Comparison of ENCODE assay signal across 8 cellular contexts in genomic region chr1:25204797-25205441, GRCh38. TPM values are rescaled to one million over a fixed set of nuclear protein-coding genes. Genes with fewer than 3 reads are reported as not detected.
DNase-seq lines count a peak whose midpoint lies in the region; ATAC-seq and TF ChIP-seq lines count a peak whose summit lies in the region.

No MANE protein-coding gene starts in this region.

- H3K27ac Mint-ChIP-seq in stimulated activated memory B cell treated with anti-CD40 and anti-IgM and Interleukin-4, amounts not matched to agents 10 μg/mL and 1 μg/mL and 100 μg/mL, for 72 hours = no peak overlapping the region

- peak; percentile 62 for TF ChIP-seq CTCF in GM13977 (IDR thresholded peaks at IDR 0.05; ENCODE audit: extremely low read depth, insufficient read depth, missing control alignments)

- H3K4me3 ChIP-seq in adipocyte (ENCODE audit: low read length) = no peak overlapping the region

- H3K27me3 Mint-ChIP-seq in stimulated activated memory B cell treated with anti-CD40 and anti-IgM and Interleukin-4, amounts not matched to agents 10 μg/mL and 1 μg/mL and 100 μg/mL, for 72 hours = peaks cover 9% of the 10 kb centered on the region

- peak; percentile 54 to 62 for DNase-seq in AML-193 (lab: John Stamatoyannopoulos, UW)
- DNase-seq in GM13977 (ENCODE audit: low spot score) = peak; percentile 66
- peak; percentile 74 for DNase-seq in NCI-H2171 treated with DMSO at 0.1 percent for 48 hours (lab: John Stamatoyannopoulos, UW)
- peak; percentile 86 for DNase-seq in adipocyte (ENCODE audit: low read depth)
- no peak for DNase-seq in left cardiac atrium
- DNase-seq in sciatic nerve (ENCODE audit: low spot score) = peak; percentile 13

- H3K4me1 Mint-ChIP-seq in stimulated activated memory B cell treated with anti-CD40 and anti-IgM and Interleukin-4, amounts not matched to agents 10 μg/mL and 1 μg/mL and 100 μg/mL, for 72 hours = no peaks in the 10 kb centered on the region

- ATAC-seq in left cardiac atrium (peak; percentile 34 to 44), sciatic nerve (peak; percentile 64), HG03378 (IDR thresholded peaks at IDR 0.05; ENCODE audit: unreplicated experiment) (no peak)
- ATAC-seq in stimulated activated memory B cell treated with anti-CD40 and anti-IgM and Interleukin-4, amounts not matched to agents 10 μg/mL and 1 μg/mL and 100 μg/mL, for 72 hours = no peak

- no peaks in the 10 kb centered on the region for H3K4me1 ChIP-seq in adipocyte (ENCODE audit: control insufficient read depth, insufficient read depth, low read length)

- intact Hi-C loops in left cardiac atrium (cut with DNase I) (loop anchor here (2.0 to 10.0 kb wide), 3 partner anchors 273 to 360 kb away; partner anchors contain the start of gene RUNX3 (in 1 of the 2)), sciatic nerve (cut with DNase I) (loop anchor here (10.0 kb wide), 1 partner anchor 270 kb away; the partner anchor contains the start of gene RUNX3)

- in situ Hi-C loops in GM13977 (cut with MboI; ENCODE audit: low pct_unique_long_range_greater_than_20kb, low sequenced_read_pairs, unreplicated experiment) = loop anchor here (10.0 kb wide), 1 partner anchor 360 kb away; no protein-coding TSS in a partner anchor

- H3K36me3 Mint-ChIP-seq in stimulated activated memory B cell treated with anti-CD40 and anti-IgM and Interleukin-4, amounts not matched to agents 10 μg/mL and 1 μg/mL and 100 μg/mL, for 72 hours = no peaks in the 10 kb centered on the region

- H3K27me3 ChIP-seq in adipocyte (replicated peaks; ENCODE audit: control insufficient read depth, insufficient read depth, low read length) = peaks cover 37% of the 10 kb centered on the region

- H3K4me3 Mint-ChIP-seq in stimulated activated memory B cell treated with anti-CD40 and anti-IgM and Interleukin-4, amounts not matched to agents 10 μg/mL and 1 μg/mL and 100 μg/mL, for 72 hours = no peak overlapping the region

- no peaks in the 10 kb centered on the region for H3K36me3 ChIP-seq in adipocyte (ENCODE audit: control insufficient read depth, insufficient read depth, low read length, severe bottlenecking)

- H3K9ac ChIP-seq in adipocyte (ENCODE audit: low read length) = no peak overlapping the region

- no peaks in the 10 kb centered on the region for H3K9me3 Mint-ChIP-seq in stimulated activated memory B cell treated with anti-CD40 and anti-IgM and Interleukin-4, amounts not matched to agents 10 μg/mL and 1 μg/mL and 100 μg/mL, for 72 hours

- no peaks in the 10 kb centered on the region for H3K9me3 ChIP-seq in adipocyte (ENCODE audit: control insufficient read depth, low read length)

RNA-seq across cellular contexts. Expression of gene SYF2, which starts 27.4 kb away (rescaled TPM):
- 10 to 100 TPM; 31.8 to 37.3 TPM for total RNA-seq in left cardiac atrium
- 42.3 TPM for total RNA-seq in sciatic nerve

RNA-seq across cellular contexts. Expression of gene RSRP1, which starts 42.3 kb away (rescaled TPM):
- total RNA-seq in left cardiac atrium (10 to 100 TPM; 40.3 to 57.4 TPM), sciatic nerve (144 TPM)

Comparison
In these comparisons a context has a peak if more than half of its experiments do, and no peak if none do; other contexts are left out.
1. ATAC-seq: peak in left cardiac atrium (2 of 2) and sciatic nerve (single experiment); none in HG03378 (single experiment) and stimulated activated memory B cell treated with anti-CD40 and anti-IgM and Interleukin-4, amounts not matched to agents 10 μg/mL and 1 μg/mL and 100 μg/mL, for 72 hours (single experiment).